Comparison of ENCODE assay signal across 13 cellular contexts in genomic region chr1:100219457-100219856, GRCh38. TPM values are rescaled to one million over a fixed set of nuclear protein-coding genes. Genes with fewer than 3 reads are reported as not detected.
DNase-seq lines count a peak whose midpoint lies in the region; ATAC-seq and TF ChIP-seq lines count a peak whose summit lies in the region.
"Had no signal": no experiment of that assay in that cellular context is flagged by ENCODE, and none has a peak within 500 bp of the region (broad histone marks: within the 10 kb centered on the region; RNA-seq: fewer than 3 reads in every experiment).

No MANE protein-coding gene starts in this region.

- H3K36me3 Mint-ChIP-seq in activated naive CD8-positive, alpha-beta T cell treated with anti-CD3 and anti-CD28 coated beads, Interleukin-2, amount 10 ng/mL, durations not matched to agents 7 days and 5 days = peaks cover 31% of the 10 kb centered on the region
- H3K36me3 Mint-ChIP-seq in activated naive CD8-positive, alpha-beta T cell treated with anti-CD3 and anti-CD28 coated beads, Interleukin-2, amount 50 U/mL, for 24 hours (ENCODE audit: low read depth) = peaks cover 11% of the 10 kb centered on the region
- H3K36me3 Mint-ChIP-seq in WTC11 (peaks cover 24% of the 10 kb centered on the region), natural killer cell (no peaks in the 10 kb centered on the region)
- H3K36me3 Mint-ChIP-seq in activated T-helper 2 cell treated with anti-CD3 and anti-CD28 coated beads, Interferon-gamma antibody, Interleukin-2, Interleukin-4, amounts not matched to agents 10 μg/mL and 5 μg/mL and 100 μg/mL, durations not matched to agents 14 hours and 24 hours and 36 hours (ENCODE audit: low read depth) = peaks cover 27% of the 10 kb centered on the region

- H3K4me1 Mint-ChIP-seq in activated naive CD8-positive, alpha-beta T cell treated with anti-CD3 and anti-CD28 coated beads, Interleukin-2, amount 10 ng/mL, durations not matched to agents 7 days and 5 days = peaks cover 11% of the 10 kb centered on the region
- H3K4me1 Mint-ChIP-seq in activated naive CD8-positive, alpha-beta T cell treated with anti-CD3 and anti-CD28 coated beads, Interleukin-2, amount 50 U/mL, for 24 hours = peaks cover 10% of the 10 kb centered on the region
- no peaks in the 10 kb centered on the region for H3K4me1 Mint-ChIP-seq in WTC11
- peaks cover 11 to 14% of the 10 kb centered on the region in 2 donors for H3K4me1 Mint-ChIP-seq in natural killer cell
- peaks cover 7% of the 10 kb centered on the region for H3K4me1 Mint-ChIP-seq in activated T-helper 2 cell treated with anti-CD3 and anti-CD28 coated beads, Interferon-gamma antibody, Interleukin-2, Interleukin-4, amounts not matched to agents 10 μg/mL and 5 μg/mL and 100 μg/mL, durations not matched to agents 14 hours and 24 hours and 36 hours (ENCODE audit: low read depth)

- no peak for DNase-seq in activated naive CD8-positive, alpha-beta T cell treated with anti-CD3 and anti-CD28 coated beads, Interleukin-2, amount 10 ng/mL, durations not matched to agents 7 days and 5 days
- no peak for DNase-seq in activated naive CD8-positive, alpha-beta T cell treated with anti-CD3 and anti-CD28 coated beads, Interleukin-2, amount 50 U/mL, for 24 hours
- DNase-seq in WTC11 (ENCODE audit: low spot score) (no peak), natural killer cell (no peak), brain microvascular endothelial cell (no peak), NCI-H526 (lab: John Stamatoyannopoulos, UW) (no peak)
- DNase-seq in activated T-helper 2 cell treated with anti-CD3 and anti-CD28 coated beads, Interferon-gamma antibody, Interleukin-2, Interleukin-4, amounts not matched to agents 10 μg/mL and 5 μg/mL and 100 μg/mL, durations not matched to agents 14 hours and 24 hours and 36 hours (ENCODE audit: low spot score) = no peak
- DNase-seq: 8988T, DMS 273 treated with DMSO at 0.1 percent for 48 hours had no signal

- no peak for ATAC-seq in activated naive CD8-positive, alpha-beta T cell treated with anti-CD3 and anti-CD28 coated beads, Interleukin-2, amount 10 ng/mL, durations not matched to agents 7 days and 5 days (ENCODE audit: low read depth)
- ATAC-seq in activated naive CD8-positive, alpha-beta T cell treated with anti-CD3 and anti-CD28 coated beads, Interleukin-2, amount 50 U/mL, for 24 hours = no peak
- ATAC-seq in WTC11 (no peak), natural killer cell (peak; percentile 64 to 96 (median 92))
- ATAC-seq: GM12878, HCT116 had no signal

- peak overlapping the region; percentile 3 for H3K27ac Mint-ChIP-seq in activated naive CD8-positive, alpha-beta T cell treated with anti-CD3 and anti-CD28 coated beads, Interleukin-2, amount 10 ng/mL, durations not matched to agents 7 days and 5 days
- H3K27ac Mint-ChIP-seq in activated naive CD8-positive, alpha-beta T cell treated with anti-CD3 and anti-CD28 coated beads, Interleukin-2, amount 50 U/mL, for 24 hours = no peak overlapping the region
- H3K27ac Mint-ChIP-seq in WTC11 (peak overlapping the region; percentile 79; the same call in 1 of the 2 replicates), natural killer cell (peak overlapping the region; percentile 77 to 84)
- no peak overlapping the region for H3K27ac Mint-ChIP-seq in activated T-helper 2 cell treated with anti-CD3 and anti-CD28 coated beads, Interferon-gamma antibody, Interleukin-2, Interleukin-4, amounts not matched to agents 10 μg/mL and 5 μg/mL and 100 μg/mL, durations not matched to agents 14 hours and 24 hours and 36 hours

- no peaks in the 10 kb centered on the region for H3K27me3 ChIP-seq in brain microvascular endothelial cell (replicated peaks)
- H3K27me3 ChIP-seq: BLaER1 had no signal

- H3K27me3 Mint-ChIP-seq in activated naive CD8-positive, alpha-beta T cell treated with anti-CD3 and anti-CD28 coated beads, Interleukin-2, amount 10 ng/mL, durations not matched to agents 7 days and 5 days = no peaks in the 10 kb centered on the region
- H3K27me3 Mint-ChIP-seq in activated naive CD8-positive, alpha-beta T cell treated with anti-CD3 and anti-CD28 coated beads, Interleukin-2, amount 50 U/mL, for 24 hours = no peaks in the 10 kb centered on the region
- H3K27me3 Mint-ChIP-seq in WTC11 (ENCODE audit: low read depth) (no peaks in the 10 kb centered on the region), natural killer cell (ENCODE audit: low read depth in 2 of 2) (no peaks in the 10 kb centered on the region)
- no peaks in the 10 kb centered on the region for H3K27me3 Mint-ChIP-seq in activated T-helper 2 cell treated with anti-CD3 and anti-CD28 coated beads, Interferon-gamma antibody, Interleukin-2, Interleukin-4, amounts not matched to agents 10 μg/mL and 5 μg/mL and 100 μg/mL, durations not matched to agents 14 hours and 24 hours and 36 hours (ENCODE audit: low read depth)

- peaks cover 1% of the 10 kb centered on the region for H3K9me3 Mint-ChIP-seq in activated naive CD8-positive, alpha-beta T cell treated with anti-CD3 and anti-CD28 coated beads, Interleukin-2, amount 10 ng/mL, durations not matched to agents 7 days and 5 days
- no peaks in the 10 kb centered on the region for H3K9me3 Mint-ChIP-seq in activated naive CD8-positive, alpha-beta T cell treated with anti-CD3 and anti-CD28 coated beads, Interleukin-2, amount 50 U/mL, for 24 hours
- no peaks in the 10 kb centered on the region for H3K9me3 Mint-ChIP-seq in WTC11
- H3K9me3 Mint-ChIP-seq in natural killer cell = no peaks in the 10 kb centered on the region
- no peaks in the 10 kb centered on the region for H3K9me3 Mint-ChIP-seq in activated T-helper 2 cell treated with anti-CD3 and anti-CD28 coated beads, Interferon-gamma antibody, Interleukin-2, Interleukin-4, amounts not matched to agents 10 μg/mL and 5 μg/mL and 100 μg/mL, durations not matched to agents 14 hours and 24 hours and 36 hours

- no peak overlapping the region for H3K4me3 Mint-ChIP-seq in activated naive CD8-positive, alpha-beta T cell treated with anti-CD3 and anti-CD28 coated beads, Interleukin-2, amount 10 ng/mL, durations not matched to agents 7 days and 5 days
- H3K4me3 Mint-ChIP-seq in activated naive CD8-positive, alpha-beta T cell treated with anti-CD3 and anti-CD28 coated beads, Interleukin-2, amount 50 U/mL, for 24 hours = no peak overlapping the region
- H3K4me3 Mint-ChIP-seq in WTC11 (no peak overlapping the region), natural killer cell (peak overlapping the region; percentile 58)
- H3K4me3 Mint-ChIP-seq in activated T-helper 2 cell treated with anti-CD3 and anti-CD28 coated beads, Interferon-gamma antibody, Interleukin-2, Interleukin-4, amounts not matched to agents 10 μg/mL and 5 μg/mL and 100 μg/mL, durations not matched to agents 14 hours and 24 hours and 36 hours (ENCODE audit: low read depth) = no peak overlapping the region

- in situ Hi-C loops in brain microvascular endothelial cell (cut with HindIII; ENCODE audit: low pct_ligation_motif_present, low sequenced_read_pairs) = no loop called here

- no peak overlapping the region for H3K4me3 ChIP-seq in brain microvascular endothelial cell (ENCODE audit: low read depth, low read length)
- H3K4me3 ChIP-seq: BLaER1, GM12878, GM23248 had no signal

- POLR2A ChIA-PET in activated naive CD8-positive, alpha-beta T cell treated with anti-CD3 and anti-CD28 coated beads, Interleukin-2, amount 10 ng/mL, durations not matched to agents 7 days and 5 days (lab: Charles Lee) = no interaction called here
- POLR2A ChIA-PET in WTC11 (lab: Charles Lee) = no interaction called here

- H3K27ac ChIP-seq in brain microvascular endothelial cell = no peak overlapping the region
- H3K27ac ChIP-seq: BLaER1, GM23248 had no signal

- CTCF ChIA-PET in WTC11 (lab: Charles Lee) = no interaction called here

- intact Hi-C loops in natural killer cell (cut with micrococcal nuclease) = no loop called here
- intact Hi-C loops in activated T-helper 2 cell treated with anti-CD3 and anti-CD28 coated beads, Interferon-gamma antibody, Interleukin-2, Interleukin-4, amounts not matched to agents 10 μg/mL and 5 μg/mL and 100 μg/mL, durations not matched to agents 14 hours and 24 hours and 36 hours (cut with micrococcal nuclease) = no loop called here

- TF ChIP-seq CTCF in WTC11 (IDR thresholded peaks at IDR 0.05) (no peak), natural killer cell (IDR thresholded peaks at IDR 0.05) (no peak), brain microvascular endothelial cell (IDR thresholded peaks at IDR 0.05; ENCODE audit: low read depth, low read length, missing control alignments) (no peak)

- H3K36me3 ChIP-seq in brain microvascular endothelial cell (replicated peaks) = peaks cover 11% of the 10 kb centered on the region

RNA-seq across cellular contexts. Expression of gene DBT, which starts 30.2 kb away (rescaled TPM):
- total RNA-seq in activated naive CD8-positive, alpha-beta T cell treated with anti-CD3 and anti-CD28 coated beads, Interleukin-2, amount 10 ng/mL, durations not matched to agents 7 days and 5 days = 10 to 100 TPM; 12.2 to 13.4 TPM
- total RNA-seq in WTC11 (2021) (20.1 to 22.9 TPM (median 21.6 TPM) in 3 replicates), natural killer cell (10 to 100 TPM in 2 of 3 donors, 1 to 10 TPM in 1; 9.9 to 11.5 (median 10.2) TPM)
- total RNA-seq in activated T-helper 2 cell treated with anti-CD3 and anti-CD28 coated beads, Interferon-gamma antibody, Interleukin-2, Interleukin-4, amounts not matched to agents 10 μg/mL and 5 μg/mL and 100 μg/mL, durations not matched to agents 14 hours and 24 hours and 36 hours = 10.4 and 10.7 TPM in 2 replicates

RNA-seq across cellular contexts. Expression of gene LRRC39, which starts 41.4 kb away (rescaled TPM):
- under 1 TPM; 0.94 to 0.96 TPM for total RNA-seq in activated naive CD8-positive, alpha-beta T cell treated with anti-CD3 and anti-CD28 coated beads, Interleukin-2, amount 10 ng/mL, durations not matched to agents 7 days and 5 days
- total RNA-seq in WTC11 (2021) (0.25 to 0.46 TPM (median 0.27 TPM) in 3 replicates), natural killer cell (1 to 10 TPM; 1.7 to 3.2 (median 3.1) TPM)
- total RNA-seq in activated T-helper 2 cell treated with anti-CD3 and anti-CD28 coated beads, Interferon-gamma antibody, Interleukin-2, Interleukin-4, amounts not matched to agents 10 μg/mL and 5 μg/mL and 100 μg/mL, durations not matched to agents 14 hours and 24 hours and 36 hours = 0.43 and 0.74 TPM in 2 replicates
- total RNA-seq: GM23248 had no signal

RNA-seq across cellular contexts. Expression of gene RTCA, which starts 46.6 kb away (rescaled TPM):
- 10 to 100 TPM; 47.7 to 48.1 TPM for total RNA-seq in activated naive CD8-positive, alpha-beta T cell treated with anti-CD3 and anti-CD28 coated beads, Interleukin-2, amount 10 ng/mL, durations not matched to agents 7 days and 5 days
- total RNA-seq in WTC11 (2021) (31.1 to 35.7 TPM (median 35.2 TPM) in 3 replicates), natural killer cell (10 to 100 TPM; 49.3 to 60.8 (median 52.3) TPM)
- total RNA-seq in activated T-helper 2 cell treated with anti-CD3 and anti-CD28 coated beads, Interferon-gamma antibody, Interleukin-2, Interleukin-4, amounts not matched to agents 10 μg/mL and 5 μg/mL and 100 μg/mL, durations not matched to agents 14 hours and 24 hours and 36 hours = 53.4 and 55.7 TPM in 2 replicates

Comparison
In these comparisons a context has a peak if more than half of its experiments do, and no peak if none do; other contexts are left out.
1. H3K27ac Mint-ChIP-seq: peak in activated naive CD8-positive, alpha-beta T cell treated with anti-CD3 and anti-CD28 coated beads, Interleukin-2, amount 10 ng/mL, durations not matched to agents 7 days and 5 days (single experiment), WTC11 (single experiment) and natural killer cell (2 of 2); none in activated naive CD8-positive, alpha-beta T cell treated with anti-CD3 and anti-CD28 coated beads, Interleukin-2, amount 50 U/mL, for 24 hours (single experiment) and activated T-helper 2 cell treated with anti-CD3 and anti-CD28 coated beads, Interferon-gamma antibody, Interleukin-2, Interleukin-4, amounts not matched to agents 10 μg/mL and 5 μg/mL and 100 μg/mL, durations not matched to agents 14 hours and 24 hours and 36 hours (single experiment).
2. ATAC-seq: peak in natural killer cell (3 of 3); none in activated naive CD8-positive, alpha-beta T cell treated with anti-CD3 and anti-CD28 coated beads, Interleukin-2, amount 10 ng/mL, durations not matched to agents 7 days and 5 days (single experiment), activated naive CD8-positive, alpha-beta T cell treated with anti-CD3 and anti-CD28 coated beads, Interleukin-2, amount 50 U/mL, for 24 hours (single experiment) and WTC11 (single experiment).